8 cellular contexts compared by ENCODE assay signal in genomic region chr3:194686414-194686815, GRCh38. TPM values are rescaled to one million over a fixed set of nuclear protein-coding genes. Genes with fewer than 3 reads are reported as not detected.
A peak's percentile ranks its signal among the peaks of the same experiment; 100 is the strongest.
DNase-seq lines count a peak whose midpoint lies in the region; ATAC-seq and TF ChIP-seq lines count a peak whose summit lies in the region.

No MANE protein-coding gene starts in this region.

- POLR2A ChIA-PET in BJ (lab: Charles Lee), result interaction anchor here (0.6 to 1.0 kb wide), 3 partner anchors 14 to 567 kb away, joined by 3 to 18 read pairs (median 5); partner anchors contain the start of gene LSG1

- peaks cover 6% of the 10 kb centered on the region for H3K36me3 ChIP-seq in BJ (ENCODE audit: control insufficient read depth, insufficient read depth, low read length)
- peaks cover 34% of the 10 kb centered on the region for H3K36me3 ChIP-seq in MG63

- TF ChIP-seq CTCF in BJ (IDR thresholded peaks at IDR 0.05; ENCODE audit: insufficient read depth, low read depth, low read length) (no peak), nephron (IDR thresholded peaks at IDR 0.05; ENCODE audit: unreplicated experiment in 3 of 3) (no peak)

- H3K4me3 ChIP-seq in BJ (ENCODE audit: low read depth, low read length), result peak overlapping the region; percentile 71
- peak overlapping the region; percentile 72 for H3K4me3 ChIP-seq in MG63

- H3K36me3 Mint-ChIP-seq in dendritic cell treated with granulocyte-macrophage colony-stimulating factor and Interleukin-4, amounts not matched to agents 40 ng/mL and 50 ng/mL, for 4 days (ENCODE audit: low read depth), result peaks cover 20% of the 10 kb centered on the region
- H3K36me3 Mint-ChIP-seq in nephron (ENCODE audit: low read depth), result no peaks in the 10 kb centered on the region

- intact Hi-C loops in dendritic cell treated with granulocyte-macrophage colony-stimulating factor and Interleukin-4, amounts not matched to agents 40 ng/mL and 50 ng/mL, for 4 days (cut with micrococcal nuclease), result loop anchor here (5.0 to 10.0 kb wide), 2 partner anchors 98 to 176 kb away; no protein-coding TSS in a partner anchor

- DNase-seq in BJ (ENCODE audit: low read depth) (no peak), MG63 (no peak), DMS 273 treated with DMSO at 0.1 percent for 48 hours (lab: John Stamatoyannopoulos, UW) (no peak), DMS153 treated with DMSO at 0.1 percent for 48 hours (lab: John Stamatoyannopoulos, UW; ENCODE audit: unreplicated experiment) (no peak)

- ATAC-seq in GM19328 (IDR thresholded peaks at IDR 0.05; ENCODE audit: unreplicated experiment) (no peak), HG03095 (IDR thresholded peaks at IDR 0.05; ENCODE audit: unreplicated experiment) (no peak)

- no peaks in the 10 kb centered on the region for H3K9me3 ChIP-seq in MG63

- peak overlapping the region; percentile 83 for H3K27ac Mint-ChIP-seq in dendritic cell treated with granulocyte-macrophage colony-stimulating factor and Interleukin-4, amounts not matched to agents 40 ng/mL and 50 ng/mL, for 4 days
- H3K27ac Mint-ChIP-seq in nephron, result peak overlapping the region in 2 of 3 experiments; percentile 36 to 70

- peaks cover 58% of the 10 kb centered on the region for H3K4me1 Mint-ChIP-seq in dendritic cell treated with granulocyte-macrophage colony-stimulating factor and Interleukin-4, amounts not matched to agents 40 ng/mL and 50 ng/mL, for 4 days (ENCODE audit: low read depth)
- H3K4me1 Mint-ChIP-seq in nephron, result peaks cover 45% of the 10 kb centered on the region

- H3K9me3 Mint-ChIP-seq in dendritic cell treated with granulocyte-macrophage colony-stimulating factor and Interleukin-4, amounts not matched to agents 40 ng/mL and 50 ng/mL, for 4 days, result no peaks in the 10 kb centered on the region
- no peaks in the 10 kb centered on the region for H3K9me3 Mint-ChIP-seq in nephron

- H3K27me3 ChIP-seq in BJ (ENCODE audit: control insufficient read depth, insufficient read depth, low read length), result no peaks in the 10 kb centered on the region
- H3K27me3 ChIP-seq in MG63, result no peaks in the 10 kb centered on the region

- CTCF ChIA-PET in BJ (lab: Yijun Ruan, JAX), result interaction anchor here (0.7 to 8.0 kb wide), 14 partner anchors 11 to 829 kb away, joined by 3 to 97 read pairs (median 3); partner anchors contain the start of gene LSG1

- peaks cover 8% of the 10 kb centered on the region for H3K27me3 Mint-ChIP-seq in dendritic cell treated with granulocyte-macrophage colony-stimulating factor and Interleukin-4, amounts not matched to agents 40 ng/mL and 50 ng/mL, for 4 days
- peaks cover 30% of the 10 kb centered on the region for H3K27me3 Mint-ChIP-seq in nephron (ENCODE audit: low read depth)

- peak overlapping the region; percentile 82 for H3K4me3 Mint-ChIP-seq in dendritic cell treated with granulocyte-macrophage colony-stimulating factor and Interleukin-4, amounts not matched to agents 40 ng/mL and 50 ng/mL, for 4 days
- H3K4me3 Mint-ChIP-seq in nephron, result peak overlapping the region; percentile 92 to 99 (median 98)

RNA-seq across cellular contexts. Expression of gene FAM43A, which starts 0.7 kb away (rescaled TPM):
- polyA plus RNA-seq in BJ (2011; rRNA removed), result 12.2 and 14.6 TPM in 2 replicates
- 3.9 and 4.6 TPM in 2 replicates for polyA minus RNA-seq in BJ (2011; rRNA and poly(A)+ RNA removed)
- total RNA-seq in MG63 (2014; rRNA removed; shearing (Covaris generic); ENCODE audit: low replicate concordance), result 32.4 and 40.0 TPM in 2 replicates

RNA-seq across cellular contexts. Expression of gene LSG1, which starts 14.4 kb away (rescaled TPM):
- 23.9 and 35.4 TPM in 2 replicates for polyA plus RNA-seq in BJ (2011; rRNA removed)
- 21.9 and 35.2 TPM in 2 replicates for polyA minus RNA-seq in BJ (2011; rRNA and poly(A)+ RNA removed)
- total RNA-seq in MG63 (2014; rRNA removed; shearing (Covaris generic); ENCODE audit: low replicate concordance), result 58.4 and 77.5 TPM in 2 replicates

RNA-seq across cellular contexts. Expression of gene TMEM44, which starts 53.2 kb away (rescaled TPM):
- 11.7 and 17.7 TPM in 2 replicates for polyA plus RNA-seq in BJ (2011; rRNA removed)
- polyA minus RNA-seq in BJ (2011; rRNA and poly(A)+ RNA removed), result 8.9 and 9.6 TPM in 2 replicates
- 15.4 and 40.9 TPM in 2 replicates for total RNA-seq in MG63 (2014; rRNA removed; shearing (Covaris generic); ENCODE audit: low replicate concordance)
